In genomic region chr2:62576276-62576939, GRCh38 we compare ENCODE assay signal across 21 cellular contexts.
DNase-seq lines count a peak whose midpoint lies in the region; ATAC-seq and TF ChIP-seq lines count a peak whose summit lies in the region.
"Had no signal": no experiment of that assay in that cellular context is flagged by ENCODE, and none has a peak within 500 bp of the region (broad histone marks: within the 10 kb centered on the region; RNA-seq: fewer than 3 reads in every experiment).

No MANE protein-coding gene starts in this region.

- H2AFZ ChIP-seq in GM23248, result peak overlapping the region; percentile 59

- TF ChIP-seq CTCF in gastroesophageal sphincter (IDR thresholded peaks at IDR 0.05) (no peak), sigmoid colon (IDR thresholded peaks at IDR 0.05) (no peak), brain microvascular endothelial cell (IDR thresholded peaks at IDR 0.05; ENCODE audit: low read depth, low read length, missing control alignments) (no peak)

- no peaks in the 10 kb centered on the region for H3K79me2 ChIP-seq in GM23248 (ENCODE audit: insufficient read depth)

- ATAC-seq in gastroesophageal sphincter (no peak), GM21360 (IDR thresholded peaks at IDR 0.05; ENCODE audit: unreplicated experiment) (no peak)
- ATAC-seq: naive thymus-derived CD4-positive, alpha-beta T cell; right cardiac atrium; T-cell had no signal

- intact Hi-C loops in sigmoid colon (cut with DNase I), result loop anchor here (10.0 kb wide), 3 partner anchors 112 to 198 kb away; partner anchors contain the start of gene EHBP1

- H3K9me3 ChIP-seq in GM23248 (ENCODE audit: low read depth) (no peaks in the 10 kb centered on the region), gastroesophageal sphincter (no peaks in the 10 kb centered on the region), sigmoid colon (no peaks in the 10 kb centered on the region)

- DNase-seq in GM23248 (no peak), amniotic epithelial cell (ENCODE audit: low read depth) (peak; percentile 24), sigmoid colon (no peak), brain microvascular endothelial cell (no peak), SW480 (ENCODE audit: low spot score) (no peak), UCSD-AML1 (lab: John Stamatoyannopoulos, UW; ENCODE audit: unreplicated experiment) (no peak)
- DNase-seq: activated naive CD4-positive, alpha-beta T cell treated with Interleukin-2 at 50 U/mL for 16 hours; activated T-cell treated with anti-CD3 and anti-CD28 coated beads, Interleukin-2, amount 50 U/mL, for 48 hours; amniotic stem cell; CD4-positive, CD25-positive, alpha-beta regulatory T cell; dorsolateral prefrontal cortex; H7; MM.1S; naive thymus-derived CD4-positive, alpha-beta T cell; NCI-H1436 treated with DMSO at 0.1 percent for 48 hours; NCI-H524 treated with DMSO at 0.1 percent for 48 hours; right cardiac atrium; stimulated activated CD8-positive, alpha-beta memory T cell treated with anti-CD3 and anti-CD28 coated beads, Interleukin-4, amount 100 ng/mL, for 48 hours; T-cell had no signal

- no peak overlapping the region for H3K4me2 ChIP-seq in GM23248 (ENCODE audit: unreplicated experiment)

- H3K4me3 ChIP-seq in GM23248 (no peak overlapping the region), gastroesophageal sphincter (no peak overlapping the region), sigmoid colon (no peak overlapping the region), brain microvascular endothelial cell (ENCODE audit: low read depth, low read length) (no peak overlapping the region)
- H3K4me3 ChIP-seq: dorsolateral prefrontal cortex had no signal

- TF ChIP-seq EP300 in gastroesophageal sphincter (IDR thresholded peaks at IDR 0.05) (no peak), sigmoid colon (IDR thresholded peaks at IDR 0.05) (no peak)

- WGBS in GM23248 (ENCODE audit: low coverage in 1 of 2, low lambda C conversion rate in 2 of 2, missing lambda C conversion rate in 2 of 2), 2 experiments, result 51 to 67% methylated on average over 2 of the region's 2 CpGs
- WGBS in gastroesophageal sphincter (ENCODE audit: low coverage in 1 of 2), 2 donors, result 65 to 92% methylated on average over 1 to 2 of the region's 2 CpGs
- WGBS in sigmoid colon, 2 donors, result 80 to 85% methylated on average over 2 of the region's 2 CpGs

- no peak overlapping the region for H3K9ac ChIP-seq in GM23248

- no peaks in the 10 kb centered on the region for H3K9me2 ChIP-seq in GM23248 (ENCODE audit: insufficient read depth)

- H3K27me3 ChIP-seq in GM23248 (replicated peaks; ENCODE audit: insufficient read depth) (no peaks in the 10 kb centered on the region), gastroesophageal sphincter (no peaks in the 10 kb centered on the region), sigmoid colon (no peaks in the 10 kb centered on the region), brain microvascular endothelial cell (replicated peaks) (no peaks in the 10 kb centered on the region)

- peaks cover 59% of the 10 kb centered on the region for H3K4me1 ChIP-seq in GM23248 (ENCODE audit: insufficient read depth)
- H3K4me1 ChIP-seq in gastroesophageal sphincter, result peaks cover 0 to 32% (median 16%) of the 10 kb centered on the region in 3 donors
- H3K4me1 ChIP-seq in sigmoid colon, result peaks cover 0 to 37% (median 28%) of the 10 kb centered on the region in 4 donors

- peaks cover 35% of the 10 kb centered on the region for H3F3A ChIP-seq in GM23248 (ENCODE audit: insufficient read depth)

- H3K27ac ChIP-seq in GM23248, result no peak overlapping the region
- H3K27ac ChIP-seq in gastroesophageal sphincter, result peak overlapping the region; percentile 34 to 58 (median 46)
- peak overlapping the region; percentile 8 to 58 (median 16) for H3K27ac ChIP-seq in sigmoid colon
- H3K27ac ChIP-seq in brain microvascular endothelial cell, result no peak overlapping the region
- H3K27ac ChIP-seq: dorsolateral prefrontal cortex had no signal

- H3K36me3 ChIP-seq in GM23248 (ENCODE audit: low read depth) (no peaks in the 10 kb centered on the region), gastroesophageal sphincter (no peaks in the 10 kb centered on the region), sigmoid colon (no peaks in the 10 kb centered on the region), brain microvascular endothelial cell (replicated peaks) (no peaks in the 10 kb centered on the region)

- no peaks in the 10 kb centered on the region for H4K20me1 ChIP-seq in GM23248 (ENCODE audit: insufficient read depth)

- TF ChIP-seq POLR2A in gastroesophageal sphincter (IDR thresholded peaks at IDR 0.05), result no peak
- no peak for TF ChIP-seq POLR2A in sigmoid colon (IDR thresholded peaks at IDR 0.05)

- in situ Hi-C loops in GM23248 (cut with MboI), result no loop called here
- in situ Hi-C loops in brain microvascular endothelial cell (cut with HindIII; ENCODE audit: low pct_ligation_motif_present, low sequenced_read_pairs), result no loop called here

Comparison
In these comparisons a context has a peak if more than half of its experiments do, and no peak if none do; other contexts are left out.
1. H3K27ac ChIP-seq: peak in gastroesophageal sphincter (4 of 4) and sigmoid colon (4 of 4); none in GM23248 (single experiment) and brain microvascular endothelial cell (single experiment).